Comparison of ENCODE assay signal across 10 cellular contexts in genomic region chr9:20640331-20641187, GRCh38. TPM values are rescaled to one million over a fixed set of nuclear protein-coding genes. Genes with fewer than 3 reads are reported as not detected.
DNase-seq lines count a peak whose midpoint lies in the region; ATAC-seq, FAIRE-seq and TF ChIP-seq lines count a peak whose summit lies in the region.
"Had no signal": no experiment of that assay in that cellular context is flagged by ENCODE, and none has a peak within 500 bp of the region (broad histone marks: within the 10 kb centered on the region; RNA-seq: fewer than 3 reads in every experiment).

No MANE protein-coding gene starts in this region.

- peaks cover 9% of the 10 kb centered on the region for H3K4me1 Mint-ChIP-seq in activated B cell treated with CpG ODN at 0.5 μM for 24 hours

- H3K36me3 ChIP-seq in bronchial epithelial cell (ENCODE audit: control insufficient read depth, insufficient read depth, low read length) (no peaks in the 10 kb centered on the region), upper lobe of right lung (no peaks in the 10 kb centered on the region)
- H3K36me3 ChIP-seq: neutrophil had no signal

- H3K4me1 ChIP-seq in upper lobe of right lung: no peaks in the 10 kb centered on the region

- no peaks in the 10 kb centered on the region for H3K9me3 Mint-ChIP-seq in activated B cell treated with CpG ODN at 0.5 μM for 24 hours

- no peaks in the 10 kb centered on the region for H3K36me3 Mint-ChIP-seq in activated B cell treated with CpG ODN at 0.5 μM for 24 hours (ENCODE audit: low read depth)

- no peak overlapping the region for H3K4me3 Mint-ChIP-seq in activated B cell treated with CpG ODN at 0.5 μM for 24 hours

- H3K27me3 ChIP-seq in bronchial epithelial cell (ENCODE audit: control insufficient read depth, insufficient read depth, low read length): no peaks in the 10 kb centered on the region
- no peaks in the 10 kb centered on the region for H3K27me3 ChIP-seq in upper lobe of right lung
- H3K27me3 ChIP-seq: neutrophil had no signal

- CTCF ChIA-PET in activated B cell treated with CpG ODN at 0.5 μM for 24 hours (lab: Charles Lee): interaction anchor here (3.3 kb wide), 1 partner anchor 16 kb away, joined by 12 read pairs; no protein-coding TSS in a partner anchor

- TF ChIP-seq CTCF in activated B cell treated with CpG ODN at 0.5 μM for 24 hours (IDR thresholded peaks at IDR 0.05): no peak
- TF ChIP-seq CTCF in bronchial epithelial cell (IDR thresholded peaks at IDR 0.05; ENCODE audit: insufficient read depth, low read length, severe bottlenecking): no peak
- TF ChIP-seq CTCF in upper lobe of right lung (IDR thresholded peaks at IDR 0.05): no peak

- POLR2A ChIA-PET in activated B cell treated with CpG ODN at 0.5 μM for 24 hours (lab: Charles Lee): interaction anchor here (1.1 kb wide), 1 partner anchor 19 kb away, joined by 4 read pairs; the partner anchor contains the start of gene MLLT3

- DNase-seq in G401 (ENCODE audit: low spot score): peak; percentile 94
- DNase-seq in KBM-7: peak; percentile 72
- peak; percentile 34 for DNase-seq in activated B cell treated with CpG ODN at 0.5 μM for 24 hours
- DNase-seq in bronchial epithelial cell (ENCODE audit: low read depth): peak; percentile 79
- peak; percentile 5 for DNase-seq in putamen (ENCODE audit: low spot score)
- no peak for DNase-seq in upper lobe of right lung
- DNase-seq in OCI-M2 (lab: John Stamatoyannopoulos, UW; ENCODE audit: unreplicated experiment): no peak

- no peak overlapping the region for H3K27ac Mint-ChIP-seq in activated B cell treated with CpG ODN at 0.5 μM for 24 hours

- ATAC-seq in GM21619 (IDR thresholded peaks at IDR 0.05; ENCODE audit: unreplicated experiment): peak; percentile 88
- peak; percentile 93 for ATAC-seq in activated B cell treated with CpG ODN at 0.5 μM for 24 hours (ENCODE audit: low read depth)
- no peak for ATAC-seq in upper lobe of right lung
- ATAC-seq: K562 had no signal

- no peak overlapping the region for H3K27ac ChIP-seq in upper lobe of right lung
- H3K27ac ChIP-seq: neutrophil had no signal

- H3K9me3 ChIP-seq in upper lobe of right lung: no peaks in the 10 kb centered on the region
- H3K9me3 ChIP-seq: neutrophil had no signal

- FAIRE-seq in bronchial epithelial cell (lab: Jason Lieb, UNC): no peak
- FAIRE-seq: K562 had no signal

- in situ Hi-C loops in G401 (cut with HindIII; ENCODE audit: low sequenced_read_pairs) (no loop called here), KBM-7 (cut with MboI; ENCODE audit: low pct_unique_long_range_greater_than_20kb, low sequenced_read_pairs) (no loop called here)

- intact Hi-C loops in activated B cell treated with CpG ODN at 0.5 μM for 24 hours (cut with micrococcal nuclease): loop anchor here (1.0 to 2.0 kb wide), 2 partner anchors 18 to 44 kb away; partner anchors contain the start of genes FOCAD and MLLT3
- intact Hi-C loops in upper lobe of right lung (cut with DNase I): no loop called here

- H3K4me3 ChIP-seq in bronchial epithelial cell (ENCODE audit: low read depth, low read length): no peak overlapping the region
- H3K4me3 ChIP-seq in upper lobe of right lung: no peak overlapping the region
- H3K4me3 ChIP-seq: K562 had no signal

- H3K27me3 Mint-ChIP-seq in activated B cell treated with CpG ODN at 0.5 μM for 24 hours: peaks cover 47% of the 10 kb centered on the region

RNA-seq across cellular contexts. Expression of gene MLLT3, which starts 18.3 kb away (rescaled TPM):
- 0.27 and 1.4 TPM in 2 replicates for total RNA-seq in G401 (2014; rRNA removed; shearing (Covaris generic))
- 1.4 and 1.5 TPM in 2 replicates for total RNA-seq in activated B cell treated with CpG ODN at 0.5 μM for 24 hours
- 15.8 and 30.1 TPM in 2 replicates for total RNA-seq in bronchial epithelial cell
- 15.4 TPM for total RNA-seq in upper lobe of right lung

RNA-seq across cellular contexts. Expression of gene FOCAD, which starts 43.5 kb away (rescaled TPM):
- 17.9 and 33.5 TPM in 2 replicates for total RNA-seq in G401 (2014; rRNA removed; shearing (Covaris generic))
- total RNA-seq in activated B cell treated with CpG ODN at 0.5 μM for 24 hours (11.7 and 11.9 TPM in 2 replicates), bronchial epithelial cell (28.4 and 34.3 TPM in 2 replicates), upper lobe of right lung (25.5 TPM)

Comparison
In these comparisons a context has a peak if more than half of its experiments do, and no peak if none do; other contexts are left out.
1. DNase-seq: peak in G401 (single experiment), KBM-7 (single experiment), activated B cell treated with CpG ODN at 0.5 μM for 24 hours (single experiment), bronchial epithelial cell (single experiment) and putamen (single experiment); none in upper lobe of right lung (single experiment) and OCI-M2 (single experiment).